In the genomic region with DNA sequence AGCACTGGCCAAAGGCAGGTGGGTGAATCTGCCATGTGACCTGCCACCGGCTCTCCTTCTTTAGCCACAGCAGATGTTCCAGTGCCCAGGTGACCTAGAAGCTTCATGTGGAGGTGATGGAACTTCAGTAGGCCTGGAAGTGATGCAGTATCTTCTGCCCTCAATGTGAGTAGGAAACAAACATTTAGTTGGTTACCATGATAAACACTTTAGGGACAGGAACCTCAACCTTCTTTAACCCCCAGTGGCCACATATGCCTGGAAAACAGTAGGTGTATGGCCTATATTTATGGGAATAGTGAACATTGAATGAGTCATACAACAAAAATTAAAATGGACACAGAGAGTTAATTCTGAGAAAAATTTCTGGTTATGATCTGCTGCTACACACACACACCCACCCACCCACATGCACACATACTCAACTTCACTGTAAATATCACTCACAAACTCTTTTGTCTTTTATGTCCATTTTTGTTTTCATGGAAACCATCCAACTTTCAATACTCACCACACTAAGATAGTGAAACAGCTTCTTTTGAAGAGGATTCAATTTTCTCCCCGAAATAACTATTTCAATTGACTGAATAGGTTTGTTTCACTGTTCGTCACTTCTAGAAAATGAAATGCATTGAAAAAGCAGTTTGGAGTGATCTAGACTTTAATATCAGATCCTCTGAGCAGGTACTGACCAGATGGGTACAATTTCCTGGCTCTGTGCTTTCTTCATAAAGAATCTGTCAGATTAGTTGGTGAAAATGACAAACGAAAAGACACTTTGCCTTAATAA, we compare ENCODE assay signal across 11 cellular contexts.
DNase-seq lines count a peak whose midpoint lies in the region; ATAC-seq, FAIRE-seq and TF ChIP-seq lines count a peak whose summit lies in the region.
"Had no signal": no experiment of that assay in that cellular context is flagged by ENCODE, and none has a peak within 500 bp of the region (broad histone marks: within the 10 kb centered on the region; RNA-seq: fewer than 3 reads in every experiment).

No MANE protein-coding gene starts in this region.

- no TSS peak for BruUV-seq in GM12878 (replicated peaks; lab: Mats Ljungman, UMichigan)

- peak; percentile 44 for ATAC-seq in activated CD4-positive, alpha-beta T cell treated with anti-CD3 and anti-CD28 coated beads for 36 hours
- ATAC-seq in HG03025 (IDR thresholded peaks at IDR 0.05; ENCODE audit: low FRiP score, unreplicated experiment) (peak; percentile 76), GM12878 (peak; percentile 75)
- peak; percentile 31 for ATAC-seq in stimulated activated naive CD8-positive, alpha-beta T cell treated with anti-CD3 and anti-CD28 coated beads, Interleukin-15, amount 100 ng/mL, for 72 hours
- ATAC-seq: A549 had no signal

- H3K27me3 Mint-ChIP-seq in activated CD4-positive, alpha-beta T cell treated with anti-CD3 and anti-CD28 coated beads for 36 hours = peaks cover 13% of the 10 kb centered on the region
- H3K27me3 Mint-ChIP-seq in stimulated activated naive CD8-positive, alpha-beta T cell treated with anti-CD3 and anti-CD28 coated beads, Interleukin-15, amount 100 ng/mL, for 72 hours = peaks cover 20% of the 10 kb centered on the region
- H3K27me3 Mint-ChIP-seq: dendritic cell treated with granulocyte-macrophage colony-stimulating factor and Interleukin-4, amounts not matched to agents 40 ng/mL and 50 ng/mL, for 4 days had no signal

- H3K4me2 ChIP-seq in GM12878 (ENCODE audit: control insufficient read depth, insufficient read depth) = peak overlapping the region; percentile 69
- H3K4me2 ChIP-seq: A549 had no signal

- H2AFZ ChIP-seq in GM12878 (ENCODE audit: control insufficient read depth, low read depth, low read length) = peak overlapping the region; percentile 20

- H3K4me1 Mint-ChIP-seq in activated CD4-positive, alpha-beta T cell treated with anti-CD3 and anti-CD28 coated beads for 36 hours = peaks cover 14% of the 10 kb centered on the region
- H3K4me1 Mint-ChIP-seq in stimulated activated naive CD8-positive, alpha-beta T cell treated with anti-CD3 and anti-CD28 coated beads, Interleukin-15, amount 100 ng/mL, for 72 hours = peaks cover 22% of the 10 kb centered on the region

- no peaks in the 10 kb centered on the region; the same call in 2 of the 3 replicates for H3K9me3 ChIP-seq in GM12878 (replicated peaks; ENCODE audit: control insufficient read depth, insufficient read depth, low read length)
- H3K9me3 ChIP-seq in BE2C = no peaks in the 10 kb centered on the region
- H3K9me3 ChIP-seq: A549, upper lobe of left lung had no signal

- H3K36me3 ChIP-seq in GM12878 (ENCODE audit: control insufficient read depth in 2 of 2, insufficient read depth in 2 of 2, low read length in 1 of 2) (peaks cover 0 to 3% of the 10 kb centered on the region in 2 experiments; a peak in 3 of 4 replicates), BE2C (no peaks in the 10 kb centered on the region)

- POLR2A ChIA-PET in activated CD4-positive, alpha-beta T cell treated with anti-CD3 and anti-CD28 coated beads for 36 hours (lab: Charles Lee) = no interaction called here
- POLR2A ChIA-PET in GM12878 (lab: Charles Lee) = interaction anchor here (1.1 to 20.2 kb wide), 7 partner anchors 9 to 81 kb away, joined by 3 to 343 read pairs (median 9); no protein-coding TSS in a partner anchor

- in situ Hi-C loops in GM12878 (cut with MboI) = loop anchor here (5.0 kb wide), 1 partner anchor 41 kb away; no protein-coding TSS in a partner anchor

- peaks cover 31% of the 10 kb centered on the region for H3K4me1 ChIP-seq in GM12878 (ENCODE audit: control insufficient read depth, insufficient read depth, low read length)
- peaks cover 20% of the 10 kb centered on the region for H3K4me1 ChIP-seq in BE2C
- H3K4me1 ChIP-seq: A549 had no signal

- peak overlapping the region; percentile 67 for H3K9ac ChIP-seq in GM12878 (ENCODE audit: control insufficient read depth, insufficient read depth, low read length)

- no peaks in the 10 kb centered on the region for H3K9me3 Mint-ChIP-seq in activated CD4-positive, alpha-beta T cell treated with anti-CD3 and anti-CD28 coated beads for 36 hours (ENCODE audit: low read depth)
- no peaks in the 10 kb centered on the region for H3K9me3 Mint-ChIP-seq in stimulated activated naive CD8-positive, alpha-beta T cell treated with anti-CD3 and anti-CD28 coated beads, Interleukin-15, amount 100 ng/mL, for 72 hours
- H3K9me3 Mint-ChIP-seq: dendritic cell treated with granulocyte-macrophage colony-stimulating factor and Interleukin-4, amounts not matched to agents 40 ng/mL and 50 ng/mL, for 4 days had no signal

- peak; percentile 77 for FAIRE-seq in GM12878 (lab: Jason Lieb, UNC)
- FAIRE-seq: A549 had no signal

- TF ChIP-seq EP300 in GM12878 (IDR thresholded peaks at IDR 0.05; ENCODE audit: borderline replicate concordance in 1 of 2, control insufficient read depth in 1 of 2, low read depth in 2 of 2, low read length in 2 of 2) = peak; percentile 49 to 56

- SMC1A ChIA-PET in GM12878 (lab: Charles Lee; ENCODE audit: uncharacterized antibody, unreplicated experiment) = interaction anchor here (1.0 to 33.0 kb wide), 9 partner anchors 8 to 355 kb away, joined by 3 to 832 read pairs (median 8); no protein-coding TSS in a partner anchor

- no peak overlapping the region for H3K4me3 Mint-ChIP-seq in activated CD4-positive, alpha-beta T cell treated with anti-CD3 and anti-CD28 coated beads for 36 hours
- no peak overlapping the region for H3K4me3 Mint-ChIP-seq in stimulated activated naive CD8-positive, alpha-beta T cell treated with anti-CD3 and anti-CD28 coated beads, Interleukin-15, amount 100 ng/mL, for 72 hours
- H3K4me3 Mint-ChIP-seq: dendritic cell treated with granulocyte-macrophage colony-stimulating factor and Interleukin-4, amounts not matched to agents 40 ng/mL and 50 ng/mL, for 4 days had no signal

- no peaks in the 10 kb centered on the region for H3K36me3 Mint-ChIP-seq in activated CD4-positive, alpha-beta T cell treated with anti-CD3 and anti-CD28 coated beads for 36 hours (ENCODE audit: low read depth)

- peak overlapping the region; percentile 24; the same call in 1 of the 2 replicates for H3K4me3 ChIP-seq in GM12878
- H3K4me3 ChIP-seq in BE2C (ENCODE audit: low read depth, low read length) = no peak overlapping the region
- H3K4me3 ChIP-seq: A549, upper lobe of left lung had no signal

- no peak for TF ChIP-seq POLR2A in GM12878 (IDR thresholded peaks at IDR 0.05; ENCODE audit: low read depth, low read length)

- 0% methylated on average over 4 of the region's 4 CpGs for WGBS in GM12878 (ENCODE audit: insufficient coverage, insufficient replicate concordance, low lambda C conversion rate, missing lambda C conversion rate)

- peak; percentile 13; the same call in 1 of the 2 replicates for TF ChIP-seq RAD21 in GM12878 (IDR thresholded peaks at IDR 0.05; ENCODE audit: insufficient read depth, low read depth, low read length)

- TF ChIP-seq CTCF in GM12878 (IDR thresholded peaks at IDR 0.05 in 2 of 3, conservative IDR thresholded peaks at IDR 0.05 in 1 of 3; ENCODE audit: control insufficient read depth in 2 of 3, extremely low read depth in 1 of 3, insufficient read depth in 1 of 3, low read depth in 3 of 3, low read length in 3 of 3) = no peak
- no peak for TF ChIP-seq CTCF in BE2C (IDR thresholded peaks at IDR 0.05; ENCODE audit: low read depth, low read length)

- H3K79me2 ChIP-seq in GM12878 (ENCODE audit: control insufficient read depth, insufficient read depth, low read length) = peaks cover 45% of the 10 kb centered on the region

- RAD21 ChIA-PET in GM12878 (lab: Charles Lee; ENCODE audit: unreplicated experiment) = interaction anchor here (0.9 to 7.8 kb wide), 15 partner anchors 9 to 539 kb away, joined by 3 to 158 read pairs (median 8); no protein-coding TSS in a partner anchor

- peak overlapping the region; percentile 93 for H3K27ac ChIP-seq in GM12878 (ENCODE audit: control insufficient read depth, insufficient read depth)
- H3K27ac ChIP-seq: A549 had no signal

- CTCF ChIA-PET in activated CD4-positive, alpha-beta T cell treated with anti-CD3 and anti-CD28 coated beads for 36 hours (lab: Charles Lee) = interaction anchor here (1.4 kb wide), 1 partner anchor 56 kb away, joined by 3 read pairs; no protein-coding TSS in a partner anchor
- CTCF ChIA-PET in GM12878 (lab: Yijun Ruan, JAX) = interaction anchor here (0.9 to 6.8 kb wide), 7 partner anchors 11 to 355 kb away, joined by 3 to 54 read pairs (median 5); no protein-coding TSS in a partner anchor

- peak overlapping the region; percentile 67 for H3K27ac Mint-ChIP-seq in activated CD4-positive, alpha-beta T cell treated with anti-CD3 and anti-CD28 coated beads for 36 hours
- H3K27ac Mint-ChIP-seq in stimulated activated naive CD8-positive, alpha-beta T cell treated with anti-CD3 and anti-CD28 coated beads, Interleukin-15, amount 100 ng/mL, for 72 hours = peak overlapping the region; percentile 44 to 77
- H3K27ac Mint-ChIP-seq: dendritic cell treated with granulocyte-macrophage colony-stimulating factor and Interleukin-4, amounts not matched to agents 40 ng/mL and 50 ng/mL, for 4 days had no signal

- peak; percentile 8 for DNase-seq in activated CD4-positive, alpha-beta T cell treated with anti-CD3 and anti-CD28 coated beads for 36 hours
- DNase-seq in activated CD4-positive, alpha-beta T cell treated with anti-CD3 and anti-CD28 coated beads, Interleukin-2, amount 50 U/mL, for 4 hours = no peak
- peak; percentile 79 for DNase-seq in GM12878 (ENCODE audit: low read depth, low spot score)
- DNase-seq in stimulated activated naive CD8-positive, alpha-beta T cell treated with anti-CD3 and anti-CD28 coated beads, Interleukin-15, amount 100 ng/mL, for 72 hours = no peak
- DNase-seq in SIG-M5 treated with dmso at 0.1 percent for 504 hours (lab: John Stamatoyannopoulos, UW; ENCODE audit: unreplicated experiment) = no peak
- DNase-seq in BE2C = no peak
- DNase-seq in NCI-H1930 (lab: John Stamatoyannopoulos, UW) = no peak
- DNase-seq: upper lobe of left lung had no signal

- H4K20me1 ChIP-seq in GM12878 (ENCODE audit: control insufficient read depth, insufficient read depth) = no peaks in the 10 kb centered on the region

- intact Hi-C loops in activated CD4-positive, alpha-beta T cell treated with anti-CD3 and anti-CD28 coated beads for 36 hours (cut with DNase I, micrococcal nuclease) = no loop called here
- intact Hi-C loops in GM12878 (cut with micrococcal nuclease; ENCODE audit: unreplicated experiment) = loop anchor here (2.0 kb wide), 1 partner anchor 17 kb away; no protein-coding TSS in a partner anchor

- no peaks in the 10 kb centered on the region for H3K27me3 ChIP-seq in GM12878 (replicated peaks in 1 of 2; ENCODE audit: control insufficient read depth in 2 of 2, insufficient read depth in 2 of 2, low read length in 1 of 2)
- no peaks in the 10 kb centered on the region for H3K27me3 ChIP-seq in BE2C
- H3K27me3 ChIP-seq: upper lobe of left lung had no signal

TF ChIP-seq in GM12878, 131 proteins besides CTCF, POLR2A, EP300 and RAD21 (continues in another document):
- TF ChIP-seq MTA3 (IDR thresholded peaks at IDR 0.05; ENCODE audit: borderline replicate concordance, low read length) = peak; percentile 84; the same call in 1 of the 2 replicates

Comparison
In these comparisons a context has a peak if more than half of its experiments do, and no peak if none do; other contexts are left out.
1. DNase-seq: peak in activated CD4-positive, alpha-beta T cell treated with anti-CD3 and anti-CD28 coated beads for 36 hours (single experiment) and GM12878 (single experiment); none in activated CD4-positive, alpha-beta T cell treated with anti-CD3 and anti-CD28 coated beads, Interleukin-2, amount 50 U/mL, for 4 hours (0 of 2), stimulated activated naive CD8-positive, alpha-beta T cell treated with anti-CD3 and anti-CD28 coated beads, Interleukin-15, amount 100 ng/mL, for 72 hours (0 of 2), SIG-M5 treated with dmso at 0.1 percent for 504 hours (single experiment), BE2C (single experiment) and NCI-H1930 (0 of 2).
2. Peak in every context shown above with its lines, with median percentiles within 50 percentile points of each other: ATAC-seq.